30 cellular contexts compared by ENCODE assay signal in the genomic region with DNA sequence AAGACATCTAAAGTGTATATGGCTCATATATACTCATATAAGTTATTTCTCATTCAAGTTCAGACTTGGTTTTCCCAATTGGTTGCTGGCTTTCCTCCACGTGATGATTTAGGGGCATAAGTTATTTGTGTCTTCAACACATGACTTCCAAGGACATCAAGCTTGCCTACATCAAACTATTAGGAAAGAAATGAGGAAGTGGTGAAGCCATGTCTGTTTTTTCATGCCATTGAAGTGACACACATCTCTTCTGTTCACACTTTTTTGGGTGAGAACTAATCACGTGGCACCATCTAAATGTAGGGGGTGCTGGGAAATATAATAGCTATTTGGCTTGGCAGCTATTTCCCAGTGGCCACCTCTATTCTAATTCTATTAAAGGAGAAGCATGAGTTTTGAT.
"Had no signal": no experiment of that assay in that cellular context is flagged by ENCODE, and none has a peak within 500 bp of the region (broad histone marks: within the 10 kb centered on the region; RNA-seq: fewer than 3 reads in every experiment).

No MANE protein-coding gene starts in this region.

- H3K4me3 ChIP-seq: ascending aorta, esophagus muscularis mucosa, gastrocnemius medialis, heart left ventricle had no signal

- H3K9me3 ChIP-seq: ascending aorta, esophagus muscularis mucosa, gastrocnemius medialis, heart left ventricle had no signal

- DNase-seq: activated CD4-positive, alpha-beta memory T cell treated with anti-CD3 and anti-CD28 coated beads, Interleukin-2, amount 10 ng/mL, durations not matched to agents 7 days and 5 days; activated CD4-positive, alpha-beta T cell treated with anti-CD3 and anti-CD28 coated beads for 1 hour; activated CD4-positive, alpha-beta T cell treated with anti-CD3 and anti-CD28 coated beads for 4 hours; activated CD4-positive, alpha-beta T cell treated with anti-CD3 and anti-CD28 coated beads, Interleukin-2, amount 10 ng/mL, durations not matched to agents 7 days and 5 days; activated CD4-positive, alpha-beta T cell treated with anti-CD3 and anti-CD28 coated beads, Interleukin-2, amount 50 U/mL, for 4 hours; activated CD8-positive, alpha-beta memory T cell treated with anti-CD3 and anti-CD28 coated beads, Interleukin-2, amount 50 U/mL, for 48 hours; activated gamma-delta T cell; activated naive CD4-positive, alpha-beta T cell; activated naive CD4-positive, alpha-beta T cell treated with anti-CD3 and anti-CD28 coated beads, Interleukin-2, amount 10 ng/mL, durations not matched to agents 7 days and 5 days; activated naive CD8-positive, alpha-beta T cell treated with anti-CD3 and anti-CD28 coated beads, Interleukin-2, amount 10 ng/mL, durations not matched to agents 7 days and 5 days; activated T-cell treated with anti-CD3 and anti-CD28 coated beads for 4 hours; activated T-cell treated with anti-CD3 and anti-CD28 coated beads, Interleukin-2, amount 50 U/mL, for 24 hours; activated T-cell treated with anti-CD3 and anti-CD28 coated beads, Interleukin-2, amount 50 U/mL, for 72 hours; cortex of kidney; dermis blood vessel endothelial cell; effector CD4-positive, alpha-beta T cell; effector memory CD8-positive, alpha-beta T cell; erythroblast; foreskin keratinocyte; gastrocnemius medialis; glutamatergic neuron; heart left ventricle; T-helper 2 cell had no signal

- H3K4me1 ChIP-seq: ascending aorta, esophagus muscularis mucosa, foreskin keratinocyte, gastrocnemius medialis, heart left ventricle had no signal

- FAIRE-seq: colon, TTC549 had no signal

- H3K27ac ChIP-seq: ascending aorta, esophagus muscularis mucosa, foreskin keratinocyte, gastrocnemius medialis, heart left ventricle, VCaP had no signal

- H3K36me3 ChIP-seq: ascending aorta, esophagus muscularis mucosa, gastrocnemius medialis, heart left ventricle had no signal

- ATAC-seq: activated naive CD4-positive, alpha-beta T cell treated with anti-CD3 and anti-CD28 coated beads, Interleukin-2, amount 50 U/mL, for 72 hours; activated T-cell treated with anti-CD3 and anti-CD28 coated beads, Interleukin-2, amount 50 U/mL, for 72 hours; effector memory CD8-positive, alpha-beta T cell; foreskin keratinocyte; gastrocnemius medialis; heart left ventricle; WTC11 had no signal

- H3K27me3 ChIP-seq: ascending aorta, esophagus muscularis mucosa, foreskin keratinocyte, gastrocnemius medialis, heart left ventricle had no signal
